8 cellular contexts compared by ENCODE assay signal in genomic region chr4:158667651-158668198, GRCh38. TPM values are rescaled to one million over a fixed set of nuclear protein-coding genes. Genes with fewer than 3 reads are reported as not detected.
DNase-seq lines count a peak whose midpoint lies in the region; ATAC-seq and TF ChIP-seq lines count a peak whose summit lies in the region.

No MANE protein-coding gene starts in this region.

- H3K4me1 Mint-ChIP-seq in neural crest cell, result peaks cover 28% of the 10 kb centered on the region

- peaks cover 17% of the 10 kb centered on the region; the same call in 1 of the 2 replicates for H4K20me1 ChIP-seq in SK-N-SH (ENCODE audit: insufficient read depth)

- H3K36me3 Mint-ChIP-seq in neural crest cell (ENCODE audit: low read depth), result peaks cover 20% of the 10 kb centered on the region

- peak; percentile 53 for TF ChIP-seq RAD21 in SK-N-SH (IDR thresholded peaks at IDR 0.05; ENCODE audit: low read length)

- in situ Hi-C loops in brain microvascular endothelial cell (cut with HindIII; ENCODE audit: low pct_ligation_motif_present, low sequenced_read_pairs), result no loop called here

- no peak overlapping the region for H3K27ac Mint-ChIP-seq in neural crest cell (ENCODE audit: unreplicated experiment)

- POLR2A ChIA-PET in SK-N-SH (lab: Yijun Ruan, JAX), result no interaction called here

- peak; percentile 71 for TF ChIP-seq CTCF in SK-N-SH (IDR thresholded peaks at IDR 0.05)
- TF ChIP-seq CTCF in brain microvascular endothelial cell (IDR thresholded peaks at IDR 0.05; ENCODE audit: low read depth, low read length, missing control alignments), result peak; percentile 77
- peak; percentile 70 for TF ChIP-seq CTCF in neural crest cell (conservative IDR thresholded peaks at IDR 0.05)

- WGBS in SK-N-SH (ENCODE audit: low lambda C conversion rate), result 39% methylated on average over 3 of the region's 3 CpGs

- H3K27ac ChIP-seq in SK-N-SH (ENCODE audit: low read depth in 2 of 2, low read length in 1 of 2) (no peak overlapping the region; a peak in 1 of 4 replicates), brain microvascular endothelial cell (no peak overlapping the region)

- H3K36me3 ChIP-seq in SK-N-SH (replicated peaks in 1 of 2; ENCODE audit: control insufficient read depth in 1 of 2, insufficient read depth in 2 of 2, low read length in 1 of 2), result peaks cover 14 to 16% of the 10 kb centered on the region in 2 experiments
- H3K36me3 ChIP-seq in brain microvascular endothelial cell (replicated peaks), result no peaks in the 10 kb centered on the region

- no peaks in the 10 kb centered on the region for H3K27me3 Mint-ChIP-seq in neural crest cell (ENCODE audit: low read depth)

- peak overlapping the region in 1 of 2 experiments; percentile 43; a peak in 1 of 4 replicates for H3K4me3 ChIP-seq in SK-N-SH (ENCODE audit: low read depth in 2 of 2, low read length in 1 of 2)
- no peak overlapping the region for H3K4me3 ChIP-seq in brain microvascular endothelial cell (ENCODE audit: low read depth, low read length)

- no peak overlapping the region for H3K4me2 ChIP-seq in SK-N-SH

- H3K4me3 Mint-ChIP-seq in neural crest cell, result no peak overlapping the region

- H3F3A ChIP-seq in SK-N-SH (replicated peaks; ENCODE audit: insufficient read depth), result peaks cover 23% of the 10 kb centered on the region

- peak; percentile 74 for DNase-seq in SK-N-SH
- peak; percentile 16 for DNase-seq in NCI-H69 (lab: John Stamatoyannopoulos, UW)
- peak; percentile 16 for DNase-seq in brain microvascular endothelial cell
- DNase-seq in neural crest cell (ENCODE audit: low read depth, low spot score), result peak; percentile 16
- DNase-seq in activated CD8-positive, alpha-beta memory T cell treated with anti-CD3 and anti-CD28 coated beads for 24 hours, result no peak
- DNase-seq in NCI-H1048 (lab: John Stamatoyannopoulos, UW), result no peak

- H3K9me3 ChIP-seq in SK-N-SH, result no peaks in the 10 kb centered on the region

- H3K9ac ChIP-seq in SK-N-SH, result no peak overlapping the region

- no peak for ATAC-seq in SK-N-SH treated with all-trans-retinoic acid at 6 μM for 48 hours
- ATAC-seq in HG03342 (IDR thresholded peaks at IDR 0.05; ENCODE audit: unreplicated experiment), result no peak

- H3K79me2 ChIP-seq in SK-N-SH (ENCODE audit: insufficient read depth), result peaks cover 53% of the 10 kb centered on the region

- H3K9me3 Mint-ChIP-seq in neural crest cell, result no peaks in the 10 kb centered on the region

- CTCF ChIA-PET in SK-N-SH (lab: Yijun Ruan, JAX), result interaction anchor here (0.9 to 3.8 kb wide), 5 partner anchors 11 to 413 kb away, joined by 3 to 19 read pairs (median 3); no protein-coding TSS in a partner anchor

- no peaks in the 10 kb centered on the region for H3K9me2 ChIP-seq in SK-N-SH

- H3K4me1 ChIP-seq in SK-N-SH (ENCODE audit: control insufficient read depth in 1 of 2, insufficient read depth in 2 of 2, low read depth in 1 of 2, low read length in 1 of 2), result peaks cover 8 to 16% of the 10 kb centered on the region in 2 experiments; a peak in 3 of 4 replicates

- no peak for TF ChIP-seq EP300 in SK-N-SH (IDR thresholded peaks at IDR 0.05; ENCODE audit: borderline replicate concordance in 1 of 2, low read depth in 1 of 2, low read length in 1 of 2)

- no peak overlapping the region; the same call in 1 of the 2 replicates for H2AFZ ChIP-seq in SK-N-SH (ENCODE audit: low read depth)

- H3K27me3 ChIP-seq in SK-N-SH (ENCODE audit: insufficient read depth) (no peaks in the 10 kb centered on the region), brain microvascular endothelial cell (replicated peaks) (no peaks in the 10 kb centered on the region)

TF ChIP-seq in SK-N-SH, 30 proteins besides CTCF, POLR2A, EP300 and RAD21:
- peak; percentile 44 for TF ChIP-seq SMC3 (IDR thresholded peaks at IDR 0.05; ENCODE audit: low read depth, low read length)
- TF ChIP-seq POLR2AphosphoS5 (IDR thresholded peaks at IDR 0.05; ENCODE audit: low read depth, low read length), result no peak
- no peak for TF ChIP-seq MAX (IDR thresholded peaks at IDR 0.05; ENCODE audit: low read depth)
- TF ChIP-seq PBX3 (IDR thresholded peaks at IDR 0.05), result no peak
- TF ChIP-seq ELF1 (IDR thresholded peaks at IDR 0.05), result no peak

TF ChIP-seq in SK-N-SH treated with all-trans-retinoic acid at 6 μM for 48 hours, 23 proteins besides CTCF, POLR2A, EP300 and RAD21:
- TF ChIP-seq TOX (CRISPR knock-in tag; IDR thresholded peaks at IDR 0.05; ENCODE audit: borderline replicate concordance), result no peak
- no peak for TF ChIP-seq OSR1 (CRISPR knock-in tag; IDR thresholded peaks at IDR 0.05)

RNA-seq across cellular contexts. Expression of gene C4orf46, which starts 4.0 kb away (rescaled TPM):
- 7.0 and 7.1 TPM in 2 replicates for polyA plus RNA-seq in SK-N-SH (2012; rRNA removed)
- polyA plus RNA-seq in SK-N-SH (2012; cell fraction: cytosol; rRNA removed), result 10.5 and 11.0 TPM in 2 replicates
- polyA plus RNA-seq in SK-N-SH (2012; cell fraction: nucleus; rRNA removed), result 2.7 and 6.4 TPM in 2 replicates
- total RNA-seq in neural crest cell, result 28.4 and 30.1 TPM in 2 replicates

RNA-seq across cellular contexts. Expression of gene ETFDH, which starts 4.4 kb away (rescaled TPM):
- polyA plus RNA-seq in SK-N-SH (2012; rRNA removed), result 12.1 and 15.7 TPM in 2 replicates
- 13.7 and 17.7 TPM in 2 replicates for polyA plus RNA-seq in SK-N-SH (2012; cell fraction: cytosol; rRNA removed)
- polyA plus RNA-seq in SK-N-SH (2012; cell fraction: nucleus; rRNA removed), result 21.1 and 29.0 TPM in 2 replicates
- total RNA-seq in neural crest cell, result 15.8 and 17.5 TPM in 2 replicates

RNA-seq across cellular contexts. Expression of gene PPID, which starts 55.5 kb away (rescaled TPM):
- polyA plus RNA-seq in SK-N-SH (2012; rRNA removed), result 13.2 and 20.2 TPM in 2 replicates
- polyA plus RNA-seq in SK-N-SH (2012; cell fraction: cytosol; rRNA removed), result 27.0 and 33.1 TPM in 2 replicates
- polyA plus RNA-seq in SK-N-SH (2012; cell fraction: nucleus; rRNA removed), result 10.9 and 15.9 TPM in 2 replicates
- 38.5 and 40.2 TPM in 2 replicates for total RNA-seq in neural crest cell

Comparison
In these comparisons a context has a peak if more than half of its experiments do, and no peak if none do; other contexts are left out.
1. DNase-seq: peak in SK-N-SH (single experiment), NCI-H69 (single experiment), brain microvascular endothelial cell (single experiment) and neural crest cell (single experiment); none in activated CD8-positive, alpha-beta memory T cell treated with anti-CD3 and anti-CD28 coated beads for 24 hours (single experiment) and NCI-H1048 (single experiment).
2. Peak in every context shown above with its lines, with median percentiles within 50 percentile points of each other: CTCF ChIP-seq.